8 cellular contexts compared by ENCODE assay signal in genomic region chr22:19291218-19291579, GRCh38. TPM values are rescaled to one million over a fixed set of nuclear protein-coding genes. Genes with fewer than 3 reads are reported as not detected.
DNase-seq lines count a peak whose midpoint lies in the region; ATAC-seq, FAIRE-seq and TF ChIP-seq lines count a peak whose summit lies in the region.

No MANE protein-coding gene starts in this region.

- H3K4me1 ChIP-seq in HEK293 (ENCODE audit: control insufficient read depth, insufficient read depth, low read length) = peaks cover 3% of the 10 kb centered on the region; the same call in 1 of the 2 replicates
- peaks cover 22% of the 10 kb centered on the region in 2 experiments; a peak in 4 of 5 replicates for H3K4me1 ChIP-seq in K562 (replicated peaks in 1 of 2; ENCODE audit: control insufficient read depth in 2 of 2, insufficient read depth in 2 of 2, low read length in 2 of 2)
- peaks cover 20% of the 10 kb centered on the region for H3K4me1 ChIP-seq in iPS-20b (ENCODE audit: insufficient read depth, low read length)
- peaks cover 32% of the 10 kb centered on the region for H3K4me1 ChIP-seq in smooth muscle cell (ENCODE audit: low read depth)

- H4K20me1 ChIP-seq in K562 (replicated peaks; ENCODE audit: control insufficient read depth, insufficient read depth, low read length) (peaks cover 18% of the 10 kb centered on the region), smooth muscle cell (ENCODE audit: low read depth) (peaks cover 7% of the 10 kb centered on the region)

- no peak for TF ChIP-seq POLR2A in K562 (conservative IDR thresholded peaks at IDR 0.05)

- H3K9ac ChIP-seq in K562 (ENCODE audit: insufficient read depth in 1 of 2, low read depth in 2 of 2, low read length in 2 of 2) (peak overlapping the region; percentile 66 to 90), iPS-20b (ENCODE audit: low read depth, low read length) (peak overlapping the region; percentile 67; the same call in 1 of the 2 replicates), smooth muscle cell (ENCODE audit: low read depth) (peak overlapping the region; percentile 82)

- peak; percentile 59 for ATAC-seq in K562

- H3K36me3 ChIP-seq in HEK293 (ENCODE audit: control insufficient read depth in 2 of 2, insufficient read depth in 1 of 2, low read length in 2 of 2) = peaks cover 0 to 3% of the 10 kb centered on the region in 2 experiments; a peak in 1 of 3 replicates
- no peaks in the 10 kb centered on the region for H3K36me3 ChIP-seq in K562 (ENCODE audit: control insufficient read depth, insufficient read depth, low read length)
- H3K36me3 ChIP-seq in iPS-20b (ENCODE audit: insufficient read depth, low read depth, low read length) = 0 out of 2 replicates have a peak, but pooled peaks cover 6% of the 10 kb centered on the region
- H3K36me3 ChIP-seq in smooth muscle cell (ENCODE audit: low read depth) = no peaks in the 10 kb centered on the region

- H3K9me1 ChIP-seq in K562 (ENCODE audit: control insufficient read depth, insufficient read depth, low read length) = peaks cover 5% of the 10 kb centered on the region

- H3K4me3 ChIP-seq in HEK293 (ENCODE audit: low read depth, low read length) (peak overlapping the region; percentile 74), K562 (peak overlapping the region; percentile 59), iPS-20b (ENCODE audit: low read length) (peak overlapping the region; percentile 85), smooth muscle cell (peak overlapping the region; percentile 89)

- peak; percentile 44 for DNase-seq in COLO668 (lab: John Stamatoyannopoulos, UW; ENCODE audit: unreplicated experiment)
- no peak for DNase-seq in RWPE1 (ENCODE audit: low spot score)
- peak; percentile 77 to 89 (median 82) for DNase-seq in K562 (ENCODE audit: extremely low read depth in 1 of 4, low spot score in 3 of 4)
- DNase-seq in smooth muscle cell (lab: John Stamatoyannopoulos, UW; ENCODE audit: unreplicated experiment) = peak; percentile 33
- DNase-seq in GM19240 (ENCODE audit: insufficient read length, low spot score) = no peak
- DNase-seq in KG1 (lab: John Stamatoyannopoulos, UW) = no peak

- under 1% methylated on average over 41 of the region's 41 CpGs for WGBS in K562 (ENCODE audit: insufficient coverage, low coverage, missing lambda C conversion rate)
- WGBS in smooth muscle cell (ENCODE audit: low lambda C conversion rate) = 3% methylated on average over 19 of the region's 41 CpGs

- in situ Hi-C loops in K562 (cut with MboI) = no loop called here

- intact Hi-C loops in K562 (cut with micrococcal nuclease) = loop anchor here (1.0 to 10.0 kb wide), 4 partner anchors 73 to 256 kb away; partner anchors contain the start of gene ESS2

- H3F3A ChIP-seq in smooth muscle cell (ENCODE audit: low read depth) = peaks cover 20% of the 10 kb centered on the region

- H3K9me3 ChIP-seq in HEK293 (ENCODE audit: control insufficient read depth, insufficient read depth, low read depth, low read length) (no peaks in the 10 kb centered on the region), K562 (replicated peaks; ENCODE audit: control insufficient read depth, insufficient read depth, low read depth, low read length) (no peaks in the 10 kb centered on the region), iPS-20b (ENCODE audit: insufficient read depth, low read depth, low read length) (no peaks in the 10 kb centered on the region), smooth muscle cell (replicated peaks; ENCODE audit: low read depth) (no peaks in the 10 kb centered on the region)

- H3K79me2 ChIP-seq in K562 (ENCODE audit: control insufficient read depth, insufficient read depth, low read length) (no peaks in the 10 kb centered on the region), smooth muscle cell (ENCODE audit: low read depth) (no peaks in the 10 kb centered on the region)

- BruUV-seq in K562 (replicated peaks; lab: Mats Ljungman, UMichigan) = no TSS peak

- CTCF ChIA-PET in HEK293 (lab: Yijun Ruan, JAX) (interaction anchor here (0.5 to 1.0 kb wide), 3 partner anchors 8 to 433 kb away, joined by 3 read pairs; no protein-coding TSS in a partner anchor), RWPE1 (lab: Yijun Ruan, JAX) (interaction anchor here (0.6 kb wide), 1 partner anchor 597 kb away, joined by 3 read pairs; no protein-coding TSS in a partner anchor), K562 (lab: Yijun Ruan, JAX; ENCODE audit: low intra/inter-chr PET ratio) (interaction anchor here (0.6 kb wide), 1 partner anchor 187 kb away, joined by 3 read pairs; no protein-coding TSS in a partner anchor)

- TF ChIP-seq RAD21 in K562 (CRISPR knock-in tag; conservative IDR thresholded peaks at IDR 0.05 in 1 of 2, IDR thresholded peaks at IDR 0.05 in 1 of 2) = 0 out of 4 replicates have a peak, but pooled peaks of 1 of the 2 experiments have one; percentile 18

- peaks cover 34 to 35% of the 10 kb centered on the region in 2 experiments; a peak in 4 of 5 replicates for H3K27me3 ChIP-seq in K562 (ENCODE audit: control insufficient read depth in 2 of 2, insufficient read depth in 2 of 2, low read length in 2 of 2)
- H3K27me3 ChIP-seq in iPS-20b (ENCODE audit: insufficient read depth, low read length) = peaks cover 27% of the 10 kb centered on the region
- no peaks in the 10 kb centered on the region for H3K27me3 ChIP-seq in smooth muscle cell (ENCODE audit: low read depth)

- peak; percentile 60; the same call in 1 of the 2 replicates for TF ChIP-seq CTCF in HEK293 (tag by site-specific recombination; IDR thresholded peaks at IDR 0.05)
- no peak for TF ChIP-seq CTCF in RWPE1 (conservative IDR thresholded peaks at IDR 0.05; ENCODE audit: low read depth)
- peak; percentile 2 to 29 (median 10); a peak in 2 of 6 replicates for TF ChIP-seq CTCF in K562 (IDR thresholded peaks at IDR 0.05 in 2 of 3, conservative IDR thresholded peaks at IDR 0.05 in 1 of 3; ENCODE audit: insufficient read depth in 2 of 3, low read depth in 1 of 3, low read length in 3 of 3)
- TF ChIP-seq CTCF in smooth muscle cell (IDR thresholded peaks at IDR 0.05; ENCODE audit: borderline replicate concordance, insufficient read depth, poor library complexity, severe bottlenecking) = no peak

- TF ChIP-seq EP300 in K562 (IDR thresholded peaks at IDR 0.05; ENCODE audit: low read length) = no peak

- H3K27ac ChIP-seq in HEK293 (ENCODE audit: extremely low read depth, low read depth, low read length) (peak overlapping the region; percentile 56; the same call in 1 of the 2 replicates), RWPE1 (peak overlapping the region; percentile 92), K562 (ENCODE audit: extremely low read depth, low read depth, low read length) (peak overlapping the region; percentile 7; the same call in 1 of the 3 replicates), iPS-20b (ENCODE audit: low read length) (no peak overlapping the region), smooth muscle cell (ENCODE audit: low read depth) (peak overlapping the region; percentile 61)

- POLR2A ChIA-PET in HEK293 (lab: Yijun Ruan, JAX) (interaction anchor here (0.6 to 1.8 kb wide), 15 partner anchors 9 to 1221 kb away, joined by 3 to 15 read pairs (median 4); partner anchors contain the start of genes CDC45, ESS2 and SLC25A1), RWPE1 (lab: Yijun Ruan, JAX; ENCODE audit: low non-redundant PET) (interaction anchor here (1.0 kb wide), 1 partner anchor 117 kb away, joined by 3 read pairs; no protein-coding TSS in a partner anchor), K562 (lab: Yijun Ruan, JAX) (interaction anchor here (0.8 to 2.2 kb wide), 11 partner anchors 9 to 187 kb away, joined by 3 to 10 read pairs (median 4); no protein-coding TSS in a partner anchor)

- no peak for FAIRE-seq in K562 (lab: Jason Lieb, UNC)

- H2AFZ ChIP-seq in K562 (ENCODE audit: low read depth, low read length) (peak overlapping the region; percentile 90), smooth muscle cell (ENCODE audit: low read depth) (peak overlapping the region; percentile 81)

- H3K4me2 ChIP-seq in K562 (ENCODE audit: insufficient read depth, low read length) (peak overlapping the region; percentile 84), smooth muscle cell (peak overlapping the region; percentile 98)

TF ChIP-seq in HEK293, 187 proteins besides CTCF, POLR2A, EP300 and RAD21 (continues in another document):
- TF ChIP-seq IKZF3 (tag by site-specific recombination; IDR thresholded peaks at IDR 0.05) (no peak), ZNF558 (tag by site-specific recombination; IDR thresholded peaks at IDR 0.05) (no peak), SP2 (tag by site-specific recombination; IDR thresholded peaks at IDR 0.05) (peak; percentile 41; the same call in 1 of the 2 replicates)

TF ChIP-seq in K562, 482 proteins besides CTCF, POLR2A, EP300 and RAD21 (continues in another document):
- TF ChIP-seq SAP30 (IDR thresholded peaks at IDR 0.05; ENCODE audit: borderline replicate concordance, insufficient read depth, low read depth, low read length, poor library complexity, severe bottlenecking) (peak; percentile 90), ZNF551 (CRISPR knock-in tag; IDR thresholded peaks at IDR 0.05) (no peak), CBX8 (IDR thresholded peaks at IDR 0.05; ENCODE audit: borderline replicate concordance, extremely low read depth, low read depth, low read length, poor library complexity, severe bottlenecking) (peak; percentile 26), ZNF165 (CRISPR knock-in tag; IDR thresholded peaks at IDR 0.05; ENCODE audit: borderline replicate concordance) (peak; percentile 6; the same call in 1 of the 2 replicates), GATA2 (CRISPR knock-in tag; IDR thresholded peaks at IDR 0.05) (no peak), RHOXF2B (CRISPR knock-in tag; conservative IDR thresholded peaks at IDR 0.05) (0 out of 2 replicates have a peak, but pooled peaks have one; percentile 35), ZNF212 (CRISPR knock-in tag; IDR thresholded peaks at IDR 0.05) (no peak)

RNA-seq across cellular contexts. Expression of gene CLTCL1, which starts 0.3 kb away (rescaled TPM):
- 78.7 and 79.9 TPM in 2 replicates for total RNA-seq in K562 (2011; cell fraction: chromatin; rRNA removed; ENCODE audit: low replicate concordance)
- total RNA-seq in K562 (2011; cell fraction: nucleolus; rRNA removed) = 32.0 and 34.7 TPM in 2 replicates
- total RNA-seq in K562 (2011; cell fraction: nucleoplasm; rRNA removed) = 23.7 and 38.1 TPM in 2 replicates
- 4.3 and 5.4 TPM in 2 replicates for total RNA-seq in K562 (2014; rRNA removed)
- 4.2 and 4.6 TPM in 2 replicates for total RNA-seq in K562 (2014; rRNA removed; fragmentation: Illumina TruSeq; extraction: Trizol)
- total RNA-seq in K562 (2015; rRNA removed; fragmentation: Illumina TruSeq; extraction: Trizol) = 3.6 and 4.5 TPM in 2 replicates
- 8.5 and 8.8 TPM in 2 replicates for total RNA-seq in K562 (2021)
- polyA plus RNA-seq in K562 (2011; rRNA removed) = 11.7 and 17.0 TPM in 2 replicates
- polyA plus RNA-seq in K562 (2011; cell fraction: cytosol; rRNA removed) = 10.3 and 14.5 TPM in 2 replicates
- polyA plus RNA-seq in K562 (2011; cell fraction: nucleus; rRNA removed) = 41.1 and 49.0 TPM in 2 replicates
- 5.7 and 18.7 TPM in 2 replicates for polyA plus RNA-seq in K562 (2012)
- polyA plus RNA-seq in K562 (2014; fragmentation: Illumina TruSeq; extraction: Trizol) = 4.3 and 5.0 TPM in 2 replicates
- polyA plus RNA-seq in K562 (2014; fragmentation: Nextera tagmentation; extraction: Ambion mirVana) = 1 to 10 TPM; 1.1 to 2.1 TPM
- 5.8 and 8.8 TPM in 2 replicates for polyA plus RNA-seq in K562 (2014; rRNA removed)
- 25.0 and 27.6 TPM in 2 replicates for polyA minus RNA-seq in K562 (2011; rRNA and poly(A)+ RNA removed)
- 12.9 and 15.0 TPM in 2 replicates for polyA minus RNA-seq in K562 (2011; cell fraction: cytosol; rRNA and poly(A)+ RNA removed)
- 18.0 and 35.4 TPM in 2 replicates for polyA minus RNA-seq in K562 (2011; cell fraction: nucleus; rRNA and poly(A)+ RNA removed)
- 6.4 and 9.0 TPM in 2 replicates for total RNA-seq in smooth muscle cell
- 4.7 and 4.8 TPM in 2 replicates for polyA plus RNA-seq in smooth muscle cell

Comparison
In these comparisons a context has a peak if more than half of its experiments do, and no peak if none do; other contexts are left out.
1. DNase-seq: peak in COLO668 (single experiment), K562 (4 of 4) and smooth muscle cell (single experiment); none in RWPE1 (single experiment), GM19240 (single experiment) and KG1 (single experiment).
2. CTCF ChIP-seq: peak in HEK293 (single experiment) and K562 (3 of 3); none in RWPE1 (single experiment) and smooth muscle cell (single experiment).
3. Peak in every context shown above with its lines, with median percentiles within 50 percentile points of each other: H3K4me3 ChIP-seq and H3K9ac ChIP-seq.